ENCODE assay signal across 8 cellular contexts in genomic region chr11:70270104-70270876, GRCh38.
A peak's percentile ranks its signal among the peaks of the same experiment; 100 is the strongest.
DNase-seq lines count a peak whose midpoint lies in the region; ATAC-seq and TF ChIP-seq lines count a peak whose summit lies in the region.

Gene PPFIA1 (plus strand): TSS chr11:70270690. CDS start chr11:70272173, 1,483 bp downstream.

- TF ChIP-seq CTCF in AG10803 (conservative IDR thresholded peaks at IDR 0.05; ENCODE audit: low read length), result no peak

- H3K4me3 ChIP-seq in AG10803 (ENCODE audit: low read length), result peak within 1 kb of the TSS; percentile 87

- ATAC-seq in GM19025 (IDR thresholded peaks at IDR 0.05; ENCODE audit: low read depth, unreplicated experiment), result peak; percentile 91
- ATAC-seq in HG03280 (IDR thresholded peaks at IDR 0.05; ENCODE audit: unreplicated experiment), result peak; percentile 91

- DNase-seq in AG10803 (ENCODE audit: low read depth), result peak; percentile 91
- peak; percentile 98 for DNase-seq in NCI-H345 (lab: John Stamatoyannopoulos, UW)
- DNase-seq in activated CD4-positive, CD25-positive, alpha-beta regulatory T cell (lab: John Stamatoyannopoulos, UW), result peak; percentile 90 to 95 (median 92)
- DNase-seq in caudate nucleus (lab: John Stamatoyannopoulos, UW), result peak; percentile 22 to 96 (median 90)
- peak; percentile 94 for DNase-seq in iris pigment epithelial cell (ENCODE audit: low read depth)
- peak; percentile 86 to 88 for DNase-seq in stimulated activated CD4-positive, alpha-beta T cell treated with anti-CD3 and anti-CD28 coated beads, Interleukin-12 subunit alpha, Interleukin-12 subunit beta, amount 100 ng/mL, for 24 hours (ENCODE audit: low read depth in 2 of 2)

- no peak within 1 kb of the TSS for H3K27ac ChIP-seq in caudate nucleus (ENCODE audit: low read depth, low read length)
